8 cellular contexts compared by ENCODE assay signal in the genomic region with DNA sequence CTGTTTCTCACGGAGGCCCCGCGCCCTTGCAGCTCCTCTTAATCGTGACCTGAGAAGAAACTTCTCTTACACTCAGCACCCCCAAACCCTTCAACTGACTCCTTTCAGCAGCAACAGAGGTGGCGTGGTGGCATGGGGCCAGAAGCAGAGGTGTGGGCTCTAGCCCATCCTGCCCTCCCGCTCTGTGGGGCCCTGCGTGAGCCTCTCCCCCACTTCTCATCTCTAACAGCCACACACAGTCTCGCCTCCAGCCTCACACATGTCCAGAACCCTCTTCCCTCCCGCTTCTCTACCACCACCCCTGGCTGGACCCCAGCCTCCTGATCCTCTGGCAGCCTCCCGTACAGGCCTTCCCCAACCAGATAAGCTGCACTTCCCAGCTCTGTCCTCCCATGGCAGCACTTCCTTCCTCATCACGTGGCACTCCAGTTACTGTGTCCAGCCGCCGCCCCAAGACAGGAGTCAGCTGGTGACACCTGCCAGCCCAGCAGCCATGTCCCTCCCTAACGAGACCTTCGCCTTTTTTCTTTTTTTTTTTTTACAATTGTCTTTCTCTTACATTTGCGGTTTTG. TPM values are rescaled to one million over a fixed set of nuclear protein-coding genes. Genes with fewer than 3 reads are reported as not detected.
DNase-seq lines count a peak whose midpoint lies in the region; ATAC-seq, FAIRE-seq and TF ChIP-seq lines count a peak whose summit lies in the region.

No MANE protein-coding gene starts in this region.

- BruUV-seq in MCF 10A (replicated peaks; lab: Mats Ljungman, UMichigan): no TSS peak
- no TSS peak for BruUV-seq in mammary epithelial cell (replicated peaks; lab: Mats Ljungman, UMichigan)

- H3K36me3 Mint-ChIP-seq in MCF 10A (ENCODE audit: insufficient read depth, unreplicated experiment) (peaks cover 39% of the 10 kb centered on the region), brain (peaks cover 4% of the 10 kb centered on the region), nephron progenitor cell (ENCODE audit: low read depth) (no peaks in the 10 kb centered on the region)

- dilution Hi-C loops in mammary epithelial cell (cut with HindIII; ENCODE audit: low sequenced_read_pairs): no loop called here

- TF ChIP-seq POLR2A in NB4 (IDR thresholded peaks at IDR 0.05; ENCODE audit: extremely low read depth, insufficient read length) (no peak), H54 (IDR thresholded peaks at IDR 0.05; ENCODE audit: low read depth, low read length) (no peak)

- no peak overlapping the region for H3K4me3 ChIP-seq in mammary epithelial cell (replicated peaks in 1 of 3; ENCODE audit: insufficient read depth in 1 of 3, low read depth in 2 of 3, low read length in 3 of 3)
- no peak overlapping the region for H3K4me3 ChIP-seq in NB4 (ENCODE audit: low read depth, low read length)

- H3K4me3 Mint-ChIP-seq in MCF 10A (ENCODE audit: unreplicated experiment) (no peak overlapping the region), brain (peak overlapping the region in 1 of 5 experiments; percentile 20), nephron progenitor cell (peak overlapping the region; percentile 23)

- H3K9me3 ChIP-seq in mammary epithelial cell (replicated peaks; ENCODE audit: insufficient read depth, low read length): no peaks in the 10 kb centered on the region

- H3K27me3 Mint-ChIP-seq in MCF 10A (ENCODE audit: insufficient read depth, unreplicated experiment) (no peaks in the 10 kb centered on the region), brain (no peaks in the 10 kb centered on the region), nephron progenitor cell (ENCODE audit: low read depth, poor library complexity) (peaks cover 8% of the 10 kb centered on the region)

- no peak overlapping the region for H3K4me2 ChIP-seq in mammary epithelial cell (ENCODE audit: insufficient read depth, low read depth, low read length)

- CTCF ChIA-PET in MCF 10A (lab: Yijun Ruan, JAX) (interaction anchor here (0.5 to 11.0 kb wide), 6 partner anchors 124 to 219 kb away, joined by 3 to 248 read pairs (median 6); no protein-coding TSS in a partner anchor), mammary epithelial cell (lab: Charles Lee; ENCODE audit: low non-redundant PET) (no interaction called here)

- H3K36me3 ChIP-seq in mammary epithelial cell (ENCODE audit: insufficient read depth, low read length): no peaks in the 10 kb centered on the region

- intact Hi-C loops in MCF 10A (cut with micrococcal nuclease) (no loop called here), mammary epithelial cell (cut with micrococcal nuclease) (loop anchor here (5.0 kb wide), 1 partner anchor 56 kb away; no protein-coding TSS in a partner anchor)

- H3K4me1 Mint-ChIP-seq in MCF 10A (ENCODE audit: insufficient read depth, unreplicated experiment) (peaks cover 23% of the 10 kb centered on the region), brain (peaks cover 51% of the 10 kb centered on the region), nephron progenitor cell (peaks cover 58% of the 10 kb centered on the region)

- no peak for FAIRE-seq in H54 (lab: Jason Lieb, UNC)

- no peaks in the 10 kb centered on the region for H3K9me3 Mint-ChIP-seq in MCF 10A (ENCODE audit: unreplicated experiment)
- no peaks in the 10 kb centered on the region for H3K9me3 Mint-ChIP-seq in brain
- H3K9me3 Mint-ChIP-seq in nephron progenitor cell: no peaks in the 10 kb centered on the region

- no peak for DNase-seq in MCF 10A (ENCODE audit: unreplicated experiment)
- no peak for DNase-seq in mammary epithelial cell
- peak; percentile 27 for DNase-seq in NB4 (ENCODE audit: low read depth)
- DNase-seq in nephron progenitor cell: no peak
- no peak for DNase-seq in iPS-NIHi7 (ENCODE audit: extremely low spot score)
- no peak for DNase-seq in H54 (ENCODE audit: insufficient read length, low spot score)

- peaks cover 25% of the 10 kb centered on the region for H3K4me1 ChIP-seq in mammary epithelial cell (ENCODE audit: insufficient read depth, low read length)

- no peak overlapping the region for H3K27ac ChIP-seq in mammary epithelial cell (ENCODE audit: insufficient read depth, low read depth, low read length)

- POLR2A ChIA-PET in MCF 10A (lab: Yijun Ruan, JAX): interaction anchor here (1.4 kb wide), 1 partner anchor 84 kb away, joined by 4 read pairs; no protein-coding TSS in a partner anchor

- ATAC-seq in HG02973 (IDR thresholded peaks at IDR 0.05; ENCODE audit: unreplicated experiment): no peak

- H3K9ac ChIP-seq in mammary epithelial cell (ENCODE audit: insufficient read depth, low read length): no peak overlapping the region

- no peaks in the 10 kb centered on the region for H3K27me3 ChIP-seq in mammary epithelial cell (ENCODE audit: insufficient read depth, low read length)

- H2AFZ ChIP-seq in mammary epithelial cell (ENCODE audit: low read depth, low read length): no peak overlapping the region

- 93% methylated on average over 14 of the region's 16 CpGs for WGBS in mammary epithelial cell (ENCODE audit: low coverage, missing lambda C conversion rate)

- TF ChIP-seq CTCF in MCF 10A (IDR thresholded peaks at IDR 0.05; ENCODE audit: unreplicated experiment): no peak
- no peak for TF ChIP-seq CTCF in mammary epithelial cell (conservative IDR thresholded peaks at IDR 0.05 in 1 of 2, IDR thresholded peaks at IDR 0.05 in 1 of 2; ENCODE audit: extremely low read depth in 1 of 2, insufficient read depth in 1 of 2, low read depth in 1 of 2, low read length in 2 of 2)
- TF ChIP-seq CTCF in NB4 (IDR thresholded peaks at IDR 0.05; ENCODE audit: low read depth, low read length): no peak
- no peak for TF ChIP-seq CTCF in brain (conservative IDR thresholded peaks at IDR 0.05)
- TF ChIP-seq CTCF in nephron progenitor cell (IDR thresholded peaks at IDR 0.05): no peak

- H4K20me1 ChIP-seq in mammary epithelial cell (ENCODE audit: insufficient read depth, low read length): no peaks in the 10 kb centered on the region

- H3K27ac Mint-ChIP-seq in MCF 10A (ENCODE audit: low read depth, unreplicated experiment): peak overlapping the region; percentile 5
- H3K27ac Mint-ChIP-seq in brain: peak overlapping the region; percentile 57 to 88 (median 74)
- H3K27ac Mint-ChIP-seq in nephron progenitor cell: peak overlapping the region; percentile 83

- in situ Hi-C loops in mammary epithelial cell (cut with MboI; ENCODE audit: low sequenced_read_pairs in 2 of 2): loop anchor here in 1 of 2 donors (10.0 to 25.0 kb wide), 2 partner anchors 127 to 224 kb away; no protein-coding TSS in a partner anchor

- H3K79me2 ChIP-seq in mammary epithelial cell (ENCODE audit: insufficient read depth, low read length): no peaks in the 10 kb centered on the region

RNA-seq across cellular contexts. Expression of a gene that starts 30.5 kb away (rescaled TPM):
- total RNA-seq in MCF 10A (2022) (106 and 119 TPM in 2 replicates), mammary epithelial cell (10 to 100 TPM; 71.6 to 81.2 TPM)
- polyA plus RNA-seq in mammary epithelial cell (54.1 TPM), brain (ENCODE audit: insufficient read depth, low read depth, low replicate concordance) (140 TPM)
- 71.1 TPM for polyA minus RNA-seq in mammary epithelial cell

RNA-seq across cellular contexts. Expression of a gene that starts 34.8 kb away (rescaled TPM):
- total RNA-seq in MCF 10A (2022) (3.7 and 4.1 TPM in 2 replicates), mammary epithelial cell (1 to 10 TPM; 2.8 to 4.0 TPM)
- polyA plus RNA-seq in mammary epithelial cell (2.3 TPM), brain (ENCODE audit: insufficient read depth, low read depth, low replicate concordance) (6.4 TPM)
- 1.6 TPM for polyA minus RNA-seq in mammary epithelial cell

Comparison
In these comparisons a context has a peak if more than half of its experiments do, and no peak if none do; other contexts are left out.
1. H3K27ac Mint-ChIP-seq: peak in every context shown above with its lines; median percentile 83 in nephron progenitor cell; 74 in brain; 5 in MCF 10A.